8 cellular contexts compared by ENCODE assay signal in the genomic region with DNA sequence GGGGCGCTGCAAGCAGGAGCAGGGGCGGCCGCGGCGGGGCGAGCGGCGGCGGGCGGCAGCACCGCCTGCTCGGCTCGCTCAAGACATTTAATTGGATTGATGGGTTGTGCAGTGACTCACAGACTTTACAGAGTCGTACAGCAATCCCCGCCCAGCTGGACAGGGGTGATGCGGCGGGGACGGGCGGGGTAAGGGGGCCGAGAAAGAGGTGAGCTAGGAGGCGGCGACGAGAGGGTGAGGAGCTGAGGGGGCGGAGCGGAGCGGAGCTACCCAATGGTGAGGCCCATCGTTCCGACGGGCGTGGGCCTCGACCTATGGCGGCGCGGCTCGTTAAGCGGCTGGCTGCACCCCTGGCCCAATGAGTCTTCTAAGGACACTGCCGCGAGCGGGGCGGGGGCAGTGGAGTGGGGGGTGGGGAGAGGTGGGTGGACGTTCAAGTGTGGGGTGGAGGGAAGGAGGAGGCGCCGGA.
DNase-seq lines count a peak whose midpoint lies in the region; ATAC-seq and TF ChIP-seq lines count a peak whose summit lies in the region.

No MANE protein-coding gene starts in this region.

- POLR2A ChIA-PET in activated CD8-positive, alpha-beta T cell treated with anti-CD3 and anti-CD28 coated beads for 36 hours (lab: Charles Lee) = interaction anchor here (0.5 to 6.6 kb wide), 12 partner anchors 11 to 227 kb away, joined by 3 to 44 read pairs (median 4); a partner anchor contains a TSS

- H3K36me3 ChIP-seq in mesodermal cell (ENCODE audit: control insufficient read depth, insufficient read depth, low read length) = no peaks in the 10 kb centered on the region

- CTCF ChIA-PET in activated CD8-positive, alpha-beta T cell treated with anti-CD3 and anti-CD28 coated beads for 36 hours (lab: Charles Lee) = interaction anchor here (0.6 to 5.0 kb wide), 24 partner anchors 9 to 227 kb away, joined by 3 to 35 read pairs (median 4); a partner anchor contains a TSS

- H3K9me3 ChIP-seq in mesodermal cell (ENCODE audit: control insufficient read depth, low read length) = no peaks in the 10 kb centered on the region

- H3K36me3 Mint-ChIP-seq in activated CD8-positive, alpha-beta T cell treated with anti-CD3 and anti-CD28 coated beads for 36 hours (ENCODE audit: low read depth) = peaks cover 3% of the 10 kb centered on the region

- H3K4me3 Mint-ChIP-seq in activated CD8-positive, alpha-beta T cell treated with anti-CD3 and anti-CD28 coated beads for 36 hours = peak overlapping the region; percentile 93

- DNase-seq in NCI-H82 treated with DMSO at 0.1 percent for 48 hours (lab: John Stamatoyannopoulos, UW; ENCODE audit: unreplicated experiment) = peak; percentile 97
- DNase-seq in activated CD8-positive, alpha-beta T cell treated with anti-CD3 and anti-CD28 coated beads for 36 hours = peak; percentile 99
- peak; percentile 95 for DNase-seq in effector CD4-positive, alpha-beta T cell
- DNase-seq in stimulated activated CD8-positive, alpha-beta memory T cell treated with anti-CD3 and anti-CD28 coated beads, Interleukin-15, amount 100 ng/mL, for 4 hours (ENCODE audit: low read depth in 2 of 2) = peak; percentile 98

- peak; percentile 82 for ATAC-seq in GM19438 (IDR thresholded peaks at IDR 0.05; ENCODE audit: low read depth, unreplicated experiment)
- peak; percentile 80 for ATAC-seq in HG03571 (IDR thresholded peaks at IDR 0.05; ENCODE audit: unreplicated experiment)
- ATAC-seq in activated CD8-positive, alpha-beta T cell treated with anti-CD3 and anti-CD28 coated beads for 36 hours = peak; percentile 86

- intact Hi-C loops in activated CD8-positive, alpha-beta T cell treated with anti-CD3 and anti-CD28 coated beads for 36 hours (cut with micrococcal nuclease) = loop anchor here (5.0 kb wide), 2 partner anchors 81 to 99 kb away; a partner anchor contains a TSS

- H3K9me3 Mint-ChIP-seq in activated CD8-positive, alpha-beta T cell treated with anti-CD3 and anti-CD28 coated beads for 36 hours = peaks cover 2% of the 10 kb centered on the region

- peaks cover 29% of the 10 kb centered on the region for H3K4me1 Mint-ChIP-seq in activated CD8-positive, alpha-beta T cell treated with anti-CD3 and anti-CD28 coated beads for 36 hours (ENCODE audit: low read depth)

- H3K4me3 ChIP-seq in mesodermal cell (ENCODE audit: extremely low read depth, insufficient read depth, low read length, poor library complexity, severe bottlenecking) = peak overlapping the region; percentile 84

- peak overlapping the region; percentile 97 for H3K27ac Mint-ChIP-seq in activated CD8-positive, alpha-beta T cell treated with anti-CD3 and anti-CD28 coated beads for 36 hours

- 0% methylated on average over 25 to 28 of the region's 43 CpGs for WGBS in mesodermal cell (ENCODE audit: insufficient coverage in 2 of 2), 2 experiments

- no peak for TF ChIP-seq CTCF in C4-2B (conservative IDR thresholded peaks at IDR 0.05)
- no peak for TF ChIP-seq CTCF in activated CD8-positive, alpha-beta T cell treated with anti-CD3 and anti-CD28 coated beads for 36 hours (IDR thresholded peaks at IDR 0.05)

- peak overlapping the region; percentile 96 for H3K27ac ChIP-seq in C4-2B
- H3K27ac ChIP-seq in mesodermal cell (ENCODE audit: low read depth, low read length, severe bottlenecking) = peak overlapping the region; percentile 90

- H3K4me1 ChIP-seq in mesodermal cell (ENCODE audit: control insufficient read depth, insufficient read depth, low read length, poor library complexity, severe bottlenecking) = peaks cover 6% of the 10 kb centered on the region

- H3K27me3 Mint-ChIP-seq in activated CD8-positive, alpha-beta T cell treated with anti-CD3 and anti-CD28 coated beads for 36 hours = no peaks in the 10 kb centered on the region

Comparison
In these comparisons a context has a peak if more than half of its experiments do, and no peak if none do; other contexts are left out.
1. Peak in every context shown above with its lines: DNase-seq, ATAC-seq, H3K4me3 ChIP-seq and H3K27ac ChIP-seq.